16 cellular contexts compared by ENCODE assay signal in the genomic region with DNA sequence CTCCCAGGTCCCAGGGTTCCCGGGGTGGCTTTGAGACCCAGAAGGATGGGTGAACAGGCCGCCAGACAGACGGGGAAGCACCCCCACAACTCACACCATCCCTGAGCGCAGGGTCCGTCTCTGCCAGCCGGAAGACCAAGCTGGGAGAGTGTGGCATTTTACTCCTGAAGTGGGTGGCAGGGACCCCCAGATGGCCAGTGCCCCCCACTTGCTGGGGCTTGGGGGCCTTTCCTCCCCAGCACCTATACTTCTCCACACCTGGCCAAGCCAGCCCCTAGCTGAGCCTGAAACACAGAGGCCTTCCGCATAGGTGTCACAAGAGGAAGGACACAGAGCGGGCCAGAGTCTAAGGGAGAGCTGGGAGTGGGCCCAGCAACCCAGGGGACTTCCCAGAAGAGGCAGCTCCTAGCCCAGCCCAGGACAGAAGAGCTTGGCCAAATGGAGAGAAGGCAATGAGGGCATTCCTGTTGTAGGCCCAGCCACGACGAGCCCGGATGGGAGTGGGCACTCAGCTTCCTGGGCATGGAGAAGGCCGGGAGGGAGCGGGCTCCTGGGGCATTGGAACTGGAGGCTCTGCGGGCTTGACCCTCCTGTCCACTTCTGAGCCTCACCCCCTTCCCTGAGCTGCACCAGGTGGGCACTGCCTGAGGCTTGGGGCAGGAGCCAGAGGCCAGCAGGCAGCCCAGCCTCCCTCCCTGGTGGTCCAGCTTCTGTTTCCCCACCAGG. TPM values are rescaled to one million over a fixed set of nuclear protein-coding genes. Genes with fewer than 3 reads are reported as not detected.
DNase-seq lines count a peak whose midpoint lies in the region; ATAC-seq, FAIRE-seq and TF ChIP-seq lines count a peak whose summit lies in the region.
"Had no signal": no experiment of that assay in that cellular context is flagged by ENCODE, and none has a peak within 500 bp of the region (broad histone marks: within the 10 kb centered on the region; RNA-seq: fewer than 3 reads in every experiment).

No MANE protein-coding gene starts in this region.

- WGBS in H1 (ENCODE audit: extremely low coverage in 1 of 2, insufficient coverage in 1 of 2, insufficient read length in 1 of 2, insufficient replicate concordance in 2 of 2, low coverage in 1 of 2, low lambda C conversion rate in 2 of 2, missing lambda C conversion rate in 1 of 2), 2 experiments, result 87% methylated on average over 14 of the region's 14 CpGs; no CpG with 5 or more reads in 1 of the 2 experiments

- TF ChIP-seq CTCF in H1 (IDR thresholded peaks at IDR 0.05; ENCODE audit: control extremely low read depth in 1 of 3, insufficient read depth in 1 of 3, low read depth in 1 of 3, low read length in 3 of 3) (no peak), lower lobe of right lung (IDR thresholded peaks at IDR 0.05) (no peak), tibial artery (IDR thresholded peaks at IDR 0.05) (no peak), brain microvascular endothelial cell (IDR thresholded peaks at IDR 0.05; ENCODE audit: low read depth, low read length, missing control alignments) (no peak)

- ATAC-seq in lower lobe of right lung, result no peak
- no peak for ATAC-seq in HG02759 (IDR thresholded peaks at IDR 0.05; ENCODE audit: unreplicated experiment)

- CTCF ChIA-PET in H1 (lab: Charles Lee; ENCODE audit: partially characterized antibody), result interaction anchor here (0.6 to 11.5 kb wide), 48 partner anchors 10 to 450 kb away, joined by 3 to 161 read pairs (median 4); partner anchors contain the start of gene CLBA1

- POLR2A ChIA-PET in H1 (lab: Charles Lee; ENCODE audit: partially characterized antibody), result interaction anchor here (0.7 to 0.9 kb wide), 2 partner anchors 83 to 128 kb away, joined by 3 read pairs; no protein-coding TSS in a partner anchor

- H3K79me1 ChIP-seq in H1 (ENCODE audit: low read depth, low read length), result no peaks in the 10 kb centered on the region

- no peak for TF ChIP-seq RAD21 in H1 (IDR thresholded peaks at IDR 0.05 in 1 of 2, conservative IDR thresholded peaks at IDR 0.05 in 1 of 2; ENCODE audit: low read depth in 2 of 2, low read length in 2 of 2)

- no peak overlapping the region for H3K18ac ChIP-seq in H1 (ENCODE audit: extremely low read depth, low read length)

- H3K27ac ChIP-seq in H1 (ENCODE audit: low read depth, low read length), result no peak overlapping the region
- H3K27ac ChIP-seq in lower lobe of right lung, result peak overlapping the region; percentile 86
- peak overlapping the region; percentile 93 to 97 for H3K27ac ChIP-seq in tibial artery
- no peak overlapping the region for H3K27ac ChIP-seq in brain microvascular endothelial cell
- H3K27ac ChIP-seq: BLaER1 treated with 17β-estradiol and CSF1 and Interleukin-3, amounts not matched to agents 10 nM and 100 nM had no signal

- no peak overlapping the region for H2AFZ ChIP-seq in H1 (ENCODE audit: low read length)

- no peak overlapping the region for H3K4me2 ChIP-seq in H1 (ENCODE audit: insufficient read depth in 1 of 2, low read depth in 2 of 2, low read length in 2 of 2)

- H2BK120ac ChIP-seq in H1 (replicated peaks; ENCODE audit: low read depth, low read length), result no peak overlapping the region

- no peak overlapping the region for H2BK15ac ChIP-seq in H1 (ENCODE audit: low read length)

- H4K20me1 ChIP-seq in H1 (replicated peaks in 1 of 2; ENCODE audit: control insufficient read depth in 1 of 2, insufficient read depth in 2 of 2, low read length in 2 of 2), result peaks cover 4 to 8% of the 10 kb centered on the region in 2 experiments

- H2AK5ac ChIP-seq in H1 (ENCODE audit: low read depth, low read length), result 0 out of 2 replicates have a peak overlapping the region, but pooled peaks have one; percentile 1

- FAIRE-seq in H1 (lab: Jason Lieb, UNC), result no peak
- FAIRE-seq: islet of Langerhans had no signal

- H3K23me2 ChIP-seq in H1 (ENCODE audit: low read depth, low read length), result peaks cover 10% of the 10 kb centered on the region; the same call in 1 of the 2 replicates

- H3K14ac ChIP-seq in H1 (ENCODE audit: insufficient read length), result no peak overlapping the region

- no peak for TF ChIP-seq POLR2A in H1 (IDR thresholded peaks at IDR 0.05; ENCODE audit: control extremely low read depth in 1 of 2, low read depth in 2 of 2, low read length in 2 of 2)

- intact Hi-C loops in lower lobe of right lung (cut with DNase I), result loop anchor here (10.0 kb wide), 1 partner anchor 70 kb away; no protein-coding TSS in a partner anchor
- intact Hi-C loops in tibial artery (cut with DNase I; ENCODE audit: low total_unique reads), result loop anchor here (5.0 to 10.0 kb wide), 2 partner anchors 47 to 110 kb away; partner anchors contain the start of genes CDCA4 and CEP170B

- H4K5ac ChIP-seq in H1 (ENCODE audit: insufficient read length, low read depth, low read length), result no peak overlapping the region

- H2BK5ac ChIP-seq in H1 (ENCODE audit: low read depth, low read length), result no peak overlapping the region

- H3K4me1 ChIP-seq in NT2/D1 (ENCODE audit: insufficient read depth, insufficient read length) (peaks cover 50% of the 10 kb centered on the region), H1 (replicated peaks in 1 of 4; ENCODE audit: control insufficient read depth in 3 of 4, insufficient read depth in 4 of 4, low read length in 3 of 4) (peaks cover 0 to 14% (median 10%) of the 10 kb centered on the region in 4 experiments; a peak in 5 of 7 replicates), lower lobe of right lung (peaks cover 81% of the 10 kb centered on the region), tibial artery (peaks cover 7 to 93% (median 85%) of the 10 kb centered on the region in 4 donors)

- H3K4me3 ChIP-seq in NT2/D1 (ENCODE audit: insufficient read length, low read depth), result no peak overlapping the region
- no peak overlapping the region for H3K4me3 ChIP-seq in H1 (ENCODE audit: extremely low read depth in 1 of 4, insufficient read depth in 2 of 4, low read depth in 3 of 4, low read length in 4 of 4)
- H3K4me3 ChIP-seq in lower lobe of right lung, result no peak overlapping the region
- H3K4me3 ChIP-seq in tibial artery, result no peak overlapping the region
- no peak overlapping the region for H3K4me3 ChIP-seq in brain microvascular endothelial cell (ENCODE audit: low read depth, low read length)
- H3K4me3 ChIP-seq: BLaER1 treated with 17β-estradiol and CSF1 and Interleukin-3, amounts not matched to agents 10 nM and 100 nM had no signal

- DNase-seq in NT2/D1 (ENCODE audit: low read depth, low spot score) (no peak), H1 (ENCODE audit: low read depth in 1 of 2, low spot score in 2 of 2) (no peak), lower lobe of right lung (peak; percentile 43), tibial artery (peak in 1 of 2 donors; percentile 65), T-helper 1 cell (no peak), brain microvascular endothelial cell (no peak)
- DNase-seq in activated CD8-positive, alpha-beta memory T cell treated with anti-CD3 and anti-CD28 coated beads, Interleukin-2, amount 50 U/mL, for 48 hours, result no peak
- DNase-seq: central memory CD4-positive, alpha-beta T cell; SHP77; stimulated activated CD4-positive, alpha-beta T cell treated with anti-CD3 and anti-CD28 coated beads, Interleukin-1b, Interleukin-23, amount 100 ng/mL, for 48 hours; T-helper 9 cell had no signal

- no peaks in the 10 kb centered on the region for H3K9me3 ChIP-seq in NT2/D1 (ENCODE audit: insufficient read depth, low read length)
- H3K9me3 ChIP-seq in H1 (ENCODE audit: insufficient read depth in 2 of 2, low read depth in 1 of 2, low read length in 1 of 2), result no peaks in the 10 kb centered on the region
- no peaks in the 10 kb centered on the region for H3K9me3 ChIP-seq in lower lobe of right lung
- H3K9me3 ChIP-seq in tibial artery, result no peaks in the 10 kb centered on the region
- H3K9me3 ChIP-seq: BLaER1 treated with 17β-estradiol and CSF1 and Interleukin-3, amounts not matched to agents 10 nM and 100 nM had no signal

- H3K9ac ChIP-seq in NT2/D1 (ENCODE audit: insufficient read length, low read depth), result peak overlapping the region; percentile 26
- H3K9ac ChIP-seq in H1 (replicated peaks in 1 of 4; ENCODE audit: extremely low read depth in 1 of 4, low read depth in 3 of 4, low read length in 3 of 4), result no peak overlapping the region
- H3K9ac ChIP-seq: BLaER1 treated with 17β-estradiol and CSF1 and Interleukin-3, amounts not matched to agents 10 nM and 100 nM had no signal

- H2BK12ac ChIP-seq in H1 (ENCODE audit: low read depth, low read length), result no peak overlapping the region

- H3K4ac ChIP-seq in H1 (replicated peaks; ENCODE audit: insufficient read length, low read depth, low read length), result no peak overlapping the region

- H4K8ac ChIP-seq in H1 (ENCODE audit: extremely low read depth, insufficient read depth, low read length), result no peak overlapping the region

- H3K36me3 ChIP-seq in NT2/D1 (ENCODE audit: insufficient read depth, insufficient read length, low read length) (no peaks in the 10 kb centered on the region), H1 (ENCODE audit: control insufficient read depth in 2 of 4, insufficient read depth in 4 of 4, low read length in 3 of 4) (no peaks in the 10 kb centered on the region), lower lobe of right lung (no peaks in the 10 kb centered on the region), tibial artery (no peaks in the 10 kb centered on the region), brain microvascular endothelial cell (replicated peaks) (no peaks in the 10 kb centered on the region)
- H3K36me3 ChIP-seq: BLaER1 treated with 17β-estradiol and CSF1 and Interleukin-3, amounts not matched to agents 10 nM and 100 nM had no signal

- no peak for TF ChIP-seq EP300 in H1 (IDR thresholded peaks at IDR 0.05; ENCODE audit: borderline replicate concordance in 1 of 2, low read depth in 2 of 2, low read length in 2 of 2)

- H3K27me3 ChIP-seq in NT2/D1 (ENCODE audit: insufficient read depth, insufficient read length), result peaks cover 30% of the 10 kb centered on the region
- peaks cover 18 to 32% (median 29%) of the 10 kb centered on the region in 4 experiments for H3K27me3 ChIP-seq in H1 (replicated peaks in 1 of 4; ENCODE audit: control insufficient read depth in 3 of 4, extremely low read depth in 1 of 4, insufficient read depth in 3 of 4, low read length in 3 of 4)
- H3K27me3 ChIP-seq in lower lobe of right lung (ENCODE audit: low read depth), result peaks cover 17% of the 10 kb centered on the region
- H3K27me3 ChIP-seq in tibial artery, result no peaks in the 10 kb centered on the region
- H3K27me3 ChIP-seq in brain microvascular endothelial cell (replicated peaks), result no peaks in the 10 kb centered on the region

- no peak overlapping the region for H3K23ac ChIP-seq in H1 (ENCODE audit: insufficient read length)

- no peak overlapping the region for H3K56ac ChIP-seq in H1 (replicated peaks; ENCODE audit: insufficient read length, low read depth, low read length)

- H3K79me2 ChIP-seq in H1 (ENCODE audit: control insufficient read depth in 1 of 2, insufficient read depth in 2 of 2, low read length in 2 of 2), result no peaks in the 10 kb centered on the region

- no peak overlapping the region for H2BK20ac ChIP-seq in H1 (ENCODE audit: low read length)

- in situ Hi-C loops in brain microvascular endothelial cell (cut with HindIII; ENCODE audit: low pct_ligation_motif_present, low sequenced_read_pairs), result no loop called here

- H4K91ac ChIP-seq in H1 (replicated peaks; ENCODE audit: insufficient read length, low read length), result no peak overlapping the region

RNA-seq across cellular contexts. Expression of gene AHNAK2, which starts 3.3 kb away (rescaled TPM):
- 1.5 and 2.0 TPM in 2 replicates for total RNA-seq in H1 (2021; fragmentation: NEBNext Ultra II Directional; extraction: Animal tissue kit (Norgen Biotek cat#: 25700))
- 0.64 and 0.95 TPM in 2 replicates for polyA plus RNA-seq in H1 (2011; rRNA removed)
- 0.67 TPM for polyA plus RNA-seq in H1 (2011; cell fraction: cytosol; rRNA removed)
- polyA plus RNA-seq in H1 (2011; cell fraction: nucleus; rRNA removed), result 4.3 TPM
- polyA plus RNA-seq in H1 (2012, experiment 1 of 2), result 1.2 to 2.0 TPM (median 1.7 TPM) in 4 replicates
- polyA plus RNA-seq in H1 (2012, experiment 2 of 2), result 0.55 TPM
- polyA plus RNA-seq in H1 (2013, experiment 1 of 2), result 0.99 TPM
- polyA plus RNA-seq in H1 (2013, experiment 2 of 2), result 0.96 TPM
- polyA minus RNA-seq in H1 (2011; rRNA and poly(A)+ RNA removed), result 3.2 and 4.3 TPM in 2 replicates
- polyA minus RNA-seq in H1 (2011; cell fraction: cytosol; rRNA and poly(A)+ RNA removed), result 2.9 TPM
- 4.9 TPM for polyA minus RNA-seq in H1 (2011; cell fraction: nucleus; rRNA and poly(A)+ RNA removed)
- 10.8 TPM for total RNA-seq in lower lobe of right lung

RNA-seq across cellular contexts. Expression of gene CLBA1, which starts 10.8 kb away (rescaled TPM):
- total RNA-seq in H1 (2021; fragmentation: NEBNext Ultra II Directional; extraction: Animal tissue kit (Norgen Biotek cat#: 25700)), result 2.1 and 2.4 TPM in 2 replicates
- 1.6 and 2.3 TPM in 2 replicates for polyA plus RNA-seq in H1 (2011; rRNA removed)
- 3.1 TPM for polyA plus RNA-seq in H1 (2011; cell fraction: cytosol; rRNA removed)
- 4.8 TPM for polyA plus RNA-seq in H1 (2011; cell fraction: nucleus; rRNA removed)
- polyA plus RNA-seq in H1 (2012, experiment 1 of 2), result 2.8 to 3.4 TPM (median 3.1 TPM) in 4 replicates
- polyA plus RNA-seq in H1 (2012, experiment 2 of 2), result 2.1 TPM
- 2.3 TPM for polyA plus RNA-seq in H1 (2013, experiment 1 of 2)
- polyA plus RNA-seq in H1 (2013, experiment 2 of 2), result 2.6 TPM
- polyA minus RNA-seq in H1 (2011; rRNA and poly(A)+ RNA removed), result 1.8 TPM in 2 replicates
- 3.2 TPM for polyA minus RNA-seq in H1 (2011; cell fraction: cytosol; rRNA and poly(A)+ RNA removed)
- 2.4 TPM for polyA minus RNA-seq in H1 (2011; cell fraction: nucleus; rRNA and poly(A)+ RNA removed)
- total RNA-seq in lower lobe of right lung, result 10.5 TPM

RNA-seq across cellular contexts. Expression of gene CDCA4, which starts 46.1 kb away (rescaled TPM):
- 48.6 and 49.9 TPM in 2 replicates for total RNA-seq in H1 (2021; fragmentation: NEBNext Ultra II Directional; extraction: Animal tissue kit (Norgen Biotek cat#: 25700))
- polyA plus RNA-seq in H1 (2011; rRNA removed), result 62.4 and 80.6 TPM in 2 replicates
- 50.8 TPM for polyA plus RNA-seq in H1 (2011; cell fraction: cytosol; rRNA removed)
- 39.8 TPM for polyA plus RNA-seq in H1 (2011; cell fraction: nucleus; rRNA removed)
- polyA plus RNA-seq in H1 (2012, experiment 1 of 2), result 37.3 to 58.6 TPM (median 48.3 TPM) in 4 replicates
- polyA plus RNA-seq in H1 (2012, experiment 2 of 2), result 47.6 TPM
- 33.4 TPM for polyA plus RNA-seq in H1 (2013, experiment 1 of 2)
- polyA plus RNA-seq in H1 (2013, experiment 2 of 2), result 33.4 TPM
- 29.7 and 32.5 TPM in 2 replicates for polyA minus RNA-seq in H1 (2011; rRNA and poly(A)+ RNA removed)
- 32.9 TPM for polyA minus RNA-seq in H1 (2011; cell fraction: cytosol; rRNA and poly(A)+ RNA removed)
- polyA minus RNA-seq in H1 (2011; cell fraction: nucleus; rRNA and poly(A)+ RNA removed), result 18.1 TPM
- 6.9 TPM for total RNA-seq in lower lobe of right lung

RNA-seq across cellular contexts. Expression of gene PLD4, which starts 50.1 kb away (rescaled TPM):
- total RNA-seq in H1 (2021; fragmentation: NEBNext Ultra II Directional; extraction: Animal tissue kit (Norgen Biotek cat#: 25700)), result 0.04 TPM in 1 of 2 replicates, not detected in the other
- polyA plus RNA-seq in H1 (2011; rRNA removed), result 0.05 and 0.06 TPM in 2 replicates
- 0.04 TPM for polyA plus RNA-seq in H1 (2011; cell fraction: cytosol; rRNA removed)
- 0.13 TPM for polyA plus RNA-seq in H1 (2011; cell fraction: nucleus; rRNA removed)
- polyA plus RNA-seq in H1 (2012, experiment 1 of 2), result 0.13 TPM in 1 of 4 replicates, not detected in the others
- not detected for polyA plus RNA-seq in H1 (2012, experiment 2 of 2)
- 0.04 TPM for polyA plus RNA-seq in H1 (2013, experiment 1 of 2)
- polyA plus RNA-seq in H1 (2013, experiment 2 of 2), result 0.02 TPM
- polyA minus RNA-seq in H1 (2011; rRNA and poly(A)+ RNA removed), result 0.06 and 0.10 TPM in 2 replicates
- polyA minus RNA-seq in H1 (2011; cell fraction: cytosol; rRNA and poly(A)+ RNA removed), result not detected
- polyA minus RNA-seq in H1 (2011; cell fraction: nucleus; rRNA and poly(A)+ RNA removed), result 0.20 TPM
- 1.2 TPM for total RNA-seq in lower lobe of right lung
- total RNA-seq: glomerular endothelial cell, H7 had no signal

Comparison
In these comparisons a context has a peak if more than half of its experiments do, and no peak if none do; other contexts are left out.
1. H3K27ac ChIP-seq: peak in lower lobe of right lung (single experiment) and tibial artery (2 of 2); none in H1 (single experiment) and brain microvascular endothelial cell (single experiment).